In genomic region chr9:94916956-94917355, GRCh38 we compare ENCODE assay signal across 15 cellular contexts.
A peak's percentile ranks its signal among the peaks of the same experiment; 100 is the strongest.
DNase-seq lines count a peak whose midpoint lies in the region; TF ChIP-seq lines count a peak whose summit lies in the region.
"Had no signal": no experiment of that assay in that cellular context is flagged by ENCODE, and none has a peak within 500 bp of the region (broad histone marks: within the 10 kb centered on the region; RNA-seq: fewer than 3 reads in every experiment).

No MANE protein-coding gene starts in this region.

- no peak overlapping the region for H3K9ac ChIP-seq in parathyroid adenoma

- peak overlapping the region; percentile 33 for H2AFZ ChIP-seq in parathyroid adenoma

- peaks cover 3% of the 10 kb centered on the region for H3K27me3 Mint-ChIP-seq in endothelial cell (ENCODE audit: unreplicated experiment)
- H3K27me3 Mint-ChIP-seq: activated CD4-positive, alpha-beta T cell treated with anti-CD3 and anti-CD28 coated beads, Interleukin-2, amount 10 ng/mL, durations not matched to agents 24 days and 14 days; T-helper 17 cell had no signal

- TF ChIP-seq CTCF in parathyroid adenoma (IDR thresholded peaks at IDR 0.05), result no peak
- no peak for TF ChIP-seq CTCF in endothelial cell (IDR thresholded peaks at IDR 0.05; ENCODE audit: unreplicated experiment)

- H3K27ac ChIP-seq in cingulate gyrus (ENCODE audit: low read depth, low read length) (peak overlapping the region; percentile 13), parathyroid adenoma (peak overlapping the region; percentile 82)

- H3K79me2 ChIP-seq in parathyroid adenoma, result no peaks in the 10 kb centered on the region

- peaks cover 26% of the 10 kb centered on the region for H3K4me1 Mint-ChIP-seq in endothelial cell (ENCODE audit: unreplicated experiment)
- H3K4me1 Mint-ChIP-seq: activated CD4-positive, alpha-beta T cell treated with anti-CD3 and anti-CD28 coated beads, Interleukin-2, amount 10 ng/mL, durations not matched to agents 24 days and 14 days had no signal

- peak; percentile 89 for DNase-seq in ELF-1 (ENCODE audit: low read depth, low spot score)
- peak; percentile 82 for DNase-seq in NCI-H510A treated with DMSO at 0.1 percent for 48 hours (lab: John Stamatoyannopoulos, UW)
- DNase-seq in effector CD8-positive, alpha-beta T cell (lab: John Stamatoyannopoulos, UW), result no peak
- no peak for DNase-seq in NOMO-1 treated with DMSO at 0.1 percent for 48 hours (lab: John Stamatoyannopoulos, UW; ENCODE audit: unreplicated experiment)
- no peak for DNase-seq in endothelial cell (ENCODE audit: low spot score)
- no peak for DNase-seq in NCI-H2227 treated with DMSO at 0.1 percent for 48 hours (lab: John Stamatoyannopoulos, UW)
- DNase-seq: activated CD4-positive, alpha-beta T cell treated with anti-CD3 and anti-CD28 coated beads, Interleukin-2, amount 10 ng/mL, durations not matched to agents 24 days and 14 days; C1 segment of cervical spinal cord; kidney; NCI-H1930; stimulated activated CD4-positive, alpha-beta T cell treated with anti-CD3 and anti-CD28 coated beads, Interleukin-4, amount 100 ng/mL, for 1 hour; T-helper 17 cell had no signal

- no peak overlapping the region for H3K27ac Mint-ChIP-seq in endothelial cell (ENCODE audit: unreplicated experiment)
- H3K27ac Mint-ChIP-seq: activated CD4-positive, alpha-beta T cell treated with anti-CD3 and anti-CD28 coated beads, Interleukin-2, amount 10 ng/mL, durations not matched to agents 24 days and 14 days had no signal

- H3K4me3 ChIP-seq in parathyroid adenoma (ENCODE audit: low read depth, low read length), result no peak overlapping the region

- H3K9me3 ChIP-seq in parathyroid adenoma (ENCODE audit: control insufficient read depth, low read length), result no peaks in the 10 kb centered on the region

- H3K9me3 Mint-ChIP-seq in endothelial cell (ENCODE audit: unreplicated experiment), result no peaks in the 10 kb centered on the region
- H3K9me3 Mint-ChIP-seq: activated CD4-positive, alpha-beta T cell treated with anti-CD3 and anti-CD28 coated beads, Interleukin-2, amount 10 ng/mL, durations not matched to agents 24 days and 14 days; stimulated activated effector memory CD8-positive, alpha-beta T cell treated with anti-CD3 and anti-CD28 coated beads, Interleukin-12 subunit alpha, Interleukin-12 subunit beta, amount 100 ng/mL, for 72 hours had no signal

- H3K4me2 ChIP-seq in parathyroid adenoma (ENCODE audit: low read length), result peak overlapping the region; percentile 25

- peaks cover 38% of the 10 kb centered on the region for H3K4me1 ChIP-seq in parathyroid adenoma

- H3K36me3 Mint-ChIP-seq in endothelial cell (ENCODE audit: low read depth, unreplicated experiment), result no peaks in the 10 kb centered on the region
- H3K36me3 Mint-ChIP-seq: stimulated activated effector memory CD8-positive, alpha-beta T cell treated with anti-CD3 and anti-CD28 coated beads, Interleukin-12 subunit alpha, Interleukin-12 subunit beta, amount 100 ng/mL, for 72 hours had no signal

- no peak overlapping the region for H3K4me3 Mint-ChIP-seq in endothelial cell (ENCODE audit: unreplicated experiment)
- H3K4me3 Mint-ChIP-seq: activated CD4-positive, alpha-beta T cell treated with anti-CD3 and anti-CD28 coated beads, Interleukin-2, amount 10 ng/mL, durations not matched to agents 24 days and 14 days; stimulated activated effector memory CD8-positive, alpha-beta T cell treated with anti-CD3 and anti-CD28 coated beads, Interleukin-12 subunit alpha, Interleukin-12 subunit beta, amount 100 ng/mL, for 72 hours; T-helper 17 cell had no signal

- H3K27me3 ChIP-seq in parathyroid adenoma (ENCODE audit: control insufficient read depth, insufficient read depth, low read length), result no peaks in the 10 kb centered on the region

- H3K36me3 ChIP-seq in parathyroid adenoma (ENCODE audit: control insufficient read depth, insufficient read depth, low read length), result no peaks in the 10 kb centered on the region

Comparison
In these comparisons a context has a peak if more than half of its experiments do, and no peak if none do; other contexts are left out.
1. DNase-seq: peak in ELF-1 (single experiment) and NCI-H510A treated with DMSO at 0.1 percent for 48 hours (single experiment); none in effector CD8-positive, alpha-beta T cell (single experiment), NOMO-1 treated with DMSO at 0.1 percent for 48 hours (single experiment), endothelial cell (single experiment) and NCI-H2227 treated with DMSO at 0.1 percent for 48 hours (single experiment).